In the genomic region with DNA sequence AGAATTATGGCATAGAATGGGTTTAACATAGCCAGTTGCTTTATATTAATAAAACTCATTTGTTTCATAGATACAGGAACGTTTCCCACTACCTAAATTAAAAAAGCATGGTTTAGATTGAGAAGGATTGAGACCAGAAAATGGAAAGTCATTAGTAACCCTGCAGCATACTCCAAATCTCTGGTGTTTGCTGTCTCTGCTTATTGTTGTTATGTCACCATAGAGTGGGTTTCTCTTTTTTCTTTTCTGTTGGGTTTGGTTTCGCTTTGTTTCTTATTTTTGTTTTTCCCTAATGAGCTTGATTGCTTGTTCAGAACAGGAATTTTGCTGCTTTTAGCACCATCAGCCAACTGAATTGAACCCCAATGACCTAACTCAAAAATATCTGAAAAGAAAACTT, we compare ENCODE assay signal across 8 cellular contexts.
"Had no signal": no experiment of that assay in that cellular context is flagged by ENCODE, and none has a peak within 500 bp of the region (broad histone marks: within the 10 kb centered on the region; RNA-seq: fewer than 3 reads in every experiment).

No MANE protein-coding gene starts in this region.

- DNase-seq: GM23248, GOT3, H7, H9, HFFc6 had no signal

- H3K27ac ChIP-seq: GM23248 had no signal

- H3K4me3 ChIP-seq: GM23248, GM23338, HAP-1 had no signal

- ATAC-seq: GM23338, HCT116 had no signal

- H3K9me3 ChIP-seq: HAP-1 had no signal

- H3K4me1 ChIP-seq: HAP-1 had no signal

- H3K4me2 ChIP-seq: GM23338 had no signal

- H3K36me3 ChIP-seq: HAP-1 had no signal

- H3K9ac ChIP-seq: GM23248 had no signal

- H2AFZ ChIP-seq: GM23248, GM23338 had no signal
